ENCODE assay signal across 10 cellular contexts in the genomic region with DNA sequence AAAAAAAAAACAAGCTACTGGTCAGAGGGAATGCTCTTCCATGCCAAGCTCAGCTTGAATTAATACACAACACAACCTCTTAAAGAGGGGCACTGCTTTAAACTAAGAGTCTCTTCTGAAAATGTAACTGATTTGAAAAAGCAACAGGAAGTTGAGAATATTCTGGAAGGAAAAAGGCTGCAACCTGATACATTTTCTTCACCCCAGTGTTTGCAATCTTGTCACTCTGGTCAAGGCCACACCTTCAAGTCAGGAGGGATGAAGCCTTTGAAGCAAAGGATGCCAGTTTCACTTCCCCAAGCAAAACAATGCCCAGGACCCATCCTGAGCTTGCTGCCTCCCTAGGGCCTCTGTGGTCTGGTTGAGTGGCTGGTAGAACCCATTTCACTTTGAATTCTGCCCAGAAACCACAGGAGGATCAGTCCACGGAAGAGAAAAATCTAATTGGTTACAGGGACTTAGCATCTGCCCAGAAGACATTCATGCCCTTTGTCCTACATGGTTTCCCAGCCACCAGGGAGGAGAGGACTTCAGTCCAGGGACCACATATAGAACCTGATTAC.
DNase-seq lines count a peak whose midpoint lies in the region; ATAC-seq and TF ChIP-seq lines count a peak whose summit lies in the region.
"Had no signal": no experiment of that assay in that cellular context is flagged by ENCODE, and none has a peak within 500 bp of the region (broad histone marks: within the 10 kb centered on the region; RNA-seq: fewer than 3 reads in every experiment).

No MANE protein-coding gene starts in this region.

- peak; percentile 24 for DNase-seq in adipocyte (ENCODE audit: low read depth)
- no peak for DNase-seq in NCI-H524 treated with DMSO at 0.1 percent for 48 hours (lab: John Stamatoyannopoulos, UW)
- DNase-seq in KBM-7: no peak
- no peak for DNase-seq in NCI-H774 (lab: John Stamatoyannopoulos, UW)
- DNase-seq: naive B cell had no signal

- in situ Hi-C loops in KBM-7 (cut with MboI; ENCODE audit: low pct_unique_long_range_greater_than_20kb, low sequenced_read_pairs): no loop called here

- H3K4me3 ChIP-seq in adipocyte (ENCODE audit: low read length): no peak overlapping the region

- H3K36me3 ChIP-seq in adipocyte (ENCODE audit: control insufficient read depth, insufficient read depth, low read length, severe bottlenecking): no peaks in the 10 kb centered on the region

- H3K27me3 ChIP-seq in adipocyte (replicated peaks; ENCODE audit: control insufficient read depth, insufficient read depth, low read length): no peaks in the 10 kb centered on the region

- H3K9ac ChIP-seq in adipocyte (ENCODE audit: low read length): no peak overlapping the region

- peaks cover 23% of the 10 kb centered on the region for H3K4me1 ChIP-seq in adipocyte (ENCODE audit: control insufficient read depth, insufficient read depth, low read length)

- H3K9me3 ChIP-seq in adipocyte (ENCODE audit: control insufficient read depth, low read length): no peaks in the 10 kb centered on the region

- TF ChIP-seq CTCF in 22Rv1 (IDR thresholded peaks at IDR 0.05): no peak

- ATAC-seq in GM19467 (IDR thresholded peaks at IDR 0.05; ENCODE audit: unreplicated experiment): peak; percentile 52
- peak; percentile 71 for ATAC-seq in HG03432 (IDR thresholded peaks at IDR 0.05; ENCODE audit: unreplicated experiment)
- ATAC-seq in GM21526 (IDR thresholded peaks at IDR 0.05; ENCODE audit: low FRiP score, unreplicated experiment): no peak

- H3K27ac ChIP-seq in 22Rv1: peak overlapping the region; percentile 14; the same call in 1 of the 2 replicates
- H3K27ac ChIP-seq: HL-60 had no signal
